In genomic region chr19:5254944-5255343, GRCh38 we compare ENCODE assay signal across 25 cellular contexts.
"Had no signal": no experiment of that assay in that cellular context is flagged by ENCODE, and none has a peak within 500 bp of the region (broad histone marks: within the 10 kb centered on the region; RNA-seq: fewer than 3 reads in every experiment).

No MANE protein-coding gene starts in this region.

- ATAC-seq: foreskin keratinocyte; left lung; mucosa of descending colon; sciatic nerve; stimulated activated naive CD8-positive, alpha-beta T cell treated with anti-CD3 and anti-CD28 coated beads, Interleukin-15, amount 100 ng/mL, for 72 hours had no signal

- H2AFZ ChIP-seq: neural progenitor cell, parathyroid adenoma had no signal

- H3K36me3 ChIP-seq: colonic mucosa had no signal

- FAIRE-seq: endothelial cell of umbilical vein had no signal

- H3K4me3 ChIP-seq: colonic mucosa, esophagus muscularis mucosa, left lung, mucosa of descending colon, neural progenitor cell, smooth muscle cell, suprapubic skin, thyroid gland, vagina had no signal

- DNase-seq: colonic mucosa; effector CD8-positive, alpha-beta T cell; endodermal cell; foreskin keratinocyte; immature natural killer cell; islet precursor cell; left lung; mesenchymal stem cell; mucosa of descending colon; naive B cell; stimulated activated CD4-positive, alpha-beta T cell treated with anti-CD3 and anti-CD28 coated beads, Interleukin-12 subunit alpha, Interleukin-12 subunit beta, amount 100 ng/mL, for 4 hours; stimulated activated CD4-positive, alpha-beta T cell treated with anti-CD3 and anti-CD28 coated beads, Interleukin-1b, Interleukin-23, amount 100 ng/mL, for 48 hours; stimulated activated CD4-positive, alpha-beta T cell treated with anti-CD3 and anti-CD28 coated beads, Interleukin-4, amount 100 ng/mL, for 1 hour; stimulated activated CD8-positive, alpha-beta memory T cell treated with anti-CD3 and anti-CD28 coated beads, Interleukin-4, amount 100 ng/mL, for 48 hours; stimulated activated naive CD4-positive, alpha-beta T cell; stimulated activated naive CD8-positive, alpha-beta T cell treated with anti-CD3 and anti-CD28 coated beads, Interleukin-15, amount 100 ng/mL, for 72 hours; thyroid gland had no signal

- H3K9me3 ChIP-seq: colonic mucosa, thyroid gland had no signal

- H3K4me2 ChIP-seq: neural progenitor cell, smooth muscle cell had no signal

- H3K4me1 ChIP-seq: colonic mucosa, foreskin keratinocyte, left lung, parathyroid adenoma had no signal

- H3K27ac ChIP-seq: colonic mucosa, esophagus muscularis mucosa, foreskin keratinocyte, left lung, neural progenitor cell, parathyroid adenoma, suprapubic skin, thyroid gland, vagina had no signal

- H3K27me3 ChIP-seq: colonic mucosa, esophagus muscularis mucosa, foreskin keratinocyte, left lung, neural progenitor cell, suprapubic skin, thyroid gland, vagina had no signal

- H3K9ac ChIP-seq: neural progenitor cell, parathyroid adenoma had no signal
